39 cellular contexts compared by ENCODE assay signal in the genomic region with DNA sequence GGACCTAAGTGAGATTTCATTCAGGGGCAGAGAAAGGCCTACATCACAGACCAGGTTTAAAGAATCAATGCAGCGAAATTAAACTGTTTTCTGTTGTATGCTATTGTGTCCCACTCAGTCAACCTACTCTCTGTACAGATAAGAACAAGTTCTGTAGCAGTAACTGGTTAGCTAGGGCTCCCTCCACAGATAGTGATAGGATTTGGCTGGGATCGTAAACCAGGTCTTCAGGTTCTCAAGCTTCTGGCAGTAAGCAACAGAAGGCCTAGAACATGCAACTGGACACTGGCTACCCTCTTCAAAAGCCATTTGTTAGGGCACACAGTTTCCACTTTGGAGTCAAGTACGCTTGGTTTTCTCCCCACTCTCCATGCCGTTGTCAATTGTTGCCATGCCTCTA.
"Had no signal": no experiment of that assay in that cellular context is flagged by ENCODE, and none has a peak within 500 bp of the region (broad histone marks: within the 10 kb centered on the region; RNA-seq: fewer than 3 reads in every experiment).

No MANE protein-coding gene starts in this region.

- H3K27ac Mint-ChIP-seq: activated naive CD4-positive, alpha-beta T cell treated with anti-CD3 and anti-CD28 coated beads for 36 hours; activated naive CD4-positive, alpha-beta T cell treated with anti-CD3 and anti-CD28 coated beads, Interleukin-2, amount 10 ng/mL, durations not matched to agents 7 days and 5 days; activated naive CD4-positive, alpha-beta T cell treated with anti-CD3 and anti-CD28 coated beads, Interleukin-2, amount 50 U/mL, for 24 hours; activated naive CD4-positive, alpha-beta T cell treated with anti-CD3 and anti-CD28 coated beads, Interleukin-2, amount 50 U/mL, for 72 hours; activated naive CD8-positive, alpha-beta T cell; activated naive CD8-positive, alpha-beta T cell treated with anti-CD3 and anti-CD28 coated beads for 36 hours; activated naive CD8-positive, alpha-beta T cell treated with anti-CD3 and anti-CD28 coated beads, Interleukin-2, amount 10 ng/mL, durations not matched to agents 7 days and 5 days; activated naive CD8-positive, alpha-beta T cell treated with anti-CD3 and anti-CD28 coated beads, Interleukin-2, amount 50 U/mL, for 24 hours; activated T-cell treated with anti-CD3 and anti-CD28 coated beads, Interleukin-2, amount 50 U/mL, for 24 hours; activated T-cell treated with anti-CD3 and anti-CD28 coated beads, Interleukin-2, amount 50 U/mL, for 72 hours; activated T-helper 1 cell treated with anti-CD3 and anti-CD28 coated beads, Interleukin-12 subunit alpha, Interleukin-12 subunit beta, Interleukin-2, Interleukin-4 antibody, amounts not matched to agents 30 ng/mL and 10 ng/mL and 1 ng/mL, durations not matched to agents 14 hours and 24 hours and 36 hours; activated T-helper 17 cell treated with anti-CD3 and anti-CD28 coated beads, Interleukin-2, amount 50 U/mL, for 72 hours; activated T-helper 2 cell treated with anti-CD3 and anti-CD28 coated beads, Interferon-gamma antibody, Interleukin-2, Interleukin-4, amounts not matched to agents 10 μg/mL and 5 μg/mL and 100 μg/mL, durations not matched to agents 14 hours and 24 hours and 36 hours; brain had no signal

- ATAC-seq: activated naive CD4-positive, alpha-beta T cell treated with anti-CD3 and anti-CD28 coated beads, Interleukin-2, amount 50 U/mL, for 72 hours; activated naive CD8-positive, alpha-beta T cell treated with anti-CD3 and anti-CD28 coated beads, Interleukin-2, amount 50 U/mL, for 24 hours; activated T-cell treated with anti-CD3 and anti-CD28 coated beads, Interleukin-2, amount 50 U/mL, for 4 hours; activated T-cell treated with anti-CD3 and anti-CD28 coated beads, Interleukin-2, amount 50 U/mL, for 72 hours; activated T-helper 17 cell treated with anti-CD3 and anti-CD28 coated beads, Interleukin-2, amount 50 U/mL, for 72 hours had no signal

- DNase-seq: activated effector memory CD4-positive, alpha-beta T cell treated with anti-CD3 and anti-CD28 coated beads, Interleukin-2, amount 50 U/mL, for 16 hours; activated effector memory CD4-positive, alpha-beta T cell treated with Interleukin-2 at 50 U/mL for 16 hours; activated gamma-delta T cell; activated gamma-delta T cell treated with Interleukin-2 at 50 U/mL for 16 hours; activated naive CD4-positive, alpha-beta T cell; activated naive CD4-positive, alpha-beta T cell treated with anti-CD3 and anti-CD28 coated beads for 36 hours; activated naive CD4-positive, alpha-beta T cell treated with anti-CD3 and anti-CD28 coated beads, Interleukin-2, amount 10 ng/mL, durations not matched to agents 7 days and 5 days; activated naive CD4-positive, alpha-beta T cell treated with anti-CD3 and anti-CD28 coated beads, Interleukin-2, amount 50 U/mL, for 16 hours; activated naive CD4-positive, alpha-beta T cell treated with Interleukin-2 at 50 U/mL for 16 hours; activated naive CD8-positive, alpha-beta T cell treated with anti-CD3 and anti-CD28 coated beads for 36 hours; activated naive CD8-positive, alpha-beta T cell treated with anti-CD3 and anti-CD28 coated beads, Interleukin-2, amount 10 ng/mL, durations not matched to agents 7 days and 5 days; activated naive CD8-positive, alpha-beta T cell treated with anti-CD3 and anti-CD28 coated beads, Interleukin-2, amount 50 U/mL, for 24 hours; activated T-cell treated with anti-CD3 and anti-CD28 coated beads, Interleukin-2, amount 50 U/mL, for 1 hour; activated T-cell treated with anti-CD3 and anti-CD28 coated beads, Interleukin-2, amount 50 U/mL, for 24 hours; activated T-cell treated with anti-CD3 and anti-CD28 coated beads, Interleukin-2, amount 50 U/mL, for 4 hours; activated T-cell treated with anti-CD3 and anti-CD28 coated beads, Interleukin-2, amount 50 U/mL, for 48 hours; activated T-cell treated with anti-CD3 and anti-CD28 coated beads, Interleukin-2, amount 50 U/mL, for 72 hours; adrenal gland; amniotic stem cell; amygdala; anterior cingulate cortex; aorta; brain microvascular endothelial cell; caudate nucleus; central memory CD4-positive, alpha-beta T cell; cerebellar nuclear complex had no signal

- H3K27ac ChIP-seq: adrenal gland, ascending aorta, brain microvascular endothelial cell, breast epithelium, cardiac muscle cell had no signal

- H3K9me3 Mint-ChIP-seq: activated naive CD4-positive, alpha-beta T cell treated with anti-CD3 and anti-CD28 coated beads for 36 hours; activated naive CD4-positive, alpha-beta T cell treated with anti-CD3 and anti-CD28 coated beads, Interleukin-2, amount 10 ng/mL, durations not matched to agents 7 days and 5 days; activated naive CD4-positive, alpha-beta T cell treated with anti-CD3 and anti-CD28 coated beads, Interleukin-2, amount 50 U/mL, for 24 hours; activated naive CD4-positive, alpha-beta T cell treated with anti-CD3 and anti-CD28 coated beads, Interleukin-2, amount 50 U/mL, for 72 hours; activated naive CD8-positive, alpha-beta T cell treated with anti-CD3 and anti-CD28 coated beads for 36 hours; activated naive CD8-positive, alpha-beta T cell treated with anti-CD3 and anti-CD28 coated beads, Interleukin-2, amount 50 U/mL, for 24 hours; activated T-cell treated with anti-CD3 and anti-CD28 coated beads, Interleukin-2, amount 50 U/mL, for 24 hours; activated T-cell treated with anti-CD3 and anti-CD28 coated beads, Interleukin-2, amount 50 U/mL, for 4 hours; activated T-cell treated with anti-CD3 and anti-CD28 coated beads, Interleukin-2, amount 50 U/mL, for 72 hours; activated T-helper 1 cell treated with anti-CD3 and anti-CD28 coated beads, Interleukin-12 subunit alpha, Interleukin-12 subunit beta, Interleukin-2, Interleukin-4 antibody, amounts not matched to agents 30 ng/mL and 10 ng/mL and 1 ng/mL, durations not matched to agents 14 hours and 24 hours and 36 hours; activated T-helper 17 cell treated with anti-CD3 and anti-CD28 coated beads, Interleukin-2, amount 50 U/mL, for 72 hours; activated T-helper 2 cell treated with anti-CD3 and anti-CD28 coated beads, Interferon-gamma antibody, Interleukin-2, Interleukin-4, amounts not matched to agents 10 μg/mL and 5 μg/mL and 100 μg/mL, durations not matched to agents 14 hours and 24 hours and 36 hours; central memory CD8-positive, alpha-beta T cell had no signal

- H3K36me3 ChIP-seq: adrenal gland, ascending aorta, brain microvascular endothelial cell, breast epithelium, cardiac muscle cell had no signal

- H3K4me3 ChIP-seq: adrenal gland, ascending aorta, breast epithelium, cardiac muscle cell had no signal

- H3K9me3 ChIP-seq: adrenal gland, ascending aorta, breast epithelium had no signal

- H3K36me3 Mint-ChIP-seq: activated naive CD4-positive, alpha-beta T cell treated with anti-CD3 and anti-CD28 coated beads, Interleukin-2, amount 10 ng/mL, durations not matched to agents 7 days and 5 days; activated naive CD4-positive, alpha-beta T cell treated with anti-CD3 and anti-CD28 coated beads, Interleukin-2, amount 50 U/mL, for 24 hours; activated naive CD4-positive, alpha-beta T cell treated with anti-CD3 and anti-CD28 coated beads, Interleukin-2, amount 50 U/mL, for 72 hours; activated naive CD8-positive, alpha-beta T cell; activated naive CD8-positive, alpha-beta T cell treated with anti-CD3 and anti-CD28 coated beads for 36 hours; activated naive CD8-positive, alpha-beta T cell treated with anti-CD3 and anti-CD28 coated beads, Interleukin-2, amount 10 ng/mL, durations not matched to agents 7 days and 5 days; brain had no signal

- H3K4me1 Mint-ChIP-seq: activated naive CD4-positive, alpha-beta T cell treated with anti-CD3 and anti-CD28 coated beads, Interleukin-2, amount 10 ng/mL, durations not matched to agents 7 days and 5 days; activated naive CD4-positive, alpha-beta T cell treated with anti-CD3 and anti-CD28 coated beads, Interleukin-2, amount 50 U/mL, for 24 hours; activated naive CD8-positive, alpha-beta T cell treated with anti-CD3 and anti-CD28 coated beads for 36 hours; activated naive CD8-positive, alpha-beta T cell treated with anti-CD3 and anti-CD28 coated beads, Interleukin-2, amount 10 ng/mL, durations not matched to agents 7 days and 5 days; activated naive CD8-positive, alpha-beta T cell treated with anti-CD3 and anti-CD28 coated beads, Interleukin-2, amount 50 U/mL, for 24 hours; activated T-helper 17 cell treated with anti-CD3 and anti-CD28 coated beads, Interleukin-2, amount 50 U/mL, for 72 hours; brain; central memory CD8-positive, alpha-beta T cell had no signal

- H3K4me1 ChIP-seq: adrenal gland, ascending aorta, breast epithelium had no signal

- H3K27me3 ChIP-seq: adrenal gland, ascending aorta, brain microvascular endothelial cell, breast epithelium, cardiac muscle cell had no signal

- H3K4me3 Mint-ChIP-seq: activated naive CD4-positive, alpha-beta T cell treated with anti-CD3 and anti-CD28 coated beads for 36 hours; activated naive CD4-positive, alpha-beta T cell treated with anti-CD3 and anti-CD28 coated beads, Interleukin-2, amount 10 ng/mL, durations not matched to agents 7 days and 5 days; activated naive CD4-positive, alpha-beta T cell treated with anti-CD3 and anti-CD28 coated beads, Interleukin-2, amount 50 U/mL, for 24 hours; activated naive CD8-positive, alpha-beta T cell; activated naive CD8-positive, alpha-beta T cell treated with anti-CD3 and anti-CD28 coated beads for 36 hours; activated naive CD8-positive, alpha-beta T cell treated with anti-CD3 and anti-CD28 coated beads, Interleukin-2, amount 10 ng/mL, durations not matched to agents 7 days and 5 days; activated naive CD8-positive, alpha-beta T cell treated with anti-CD3 and anti-CD28 coated beads, Interleukin-2, amount 50 U/mL, for 24 hours; activated T-cell treated with anti-CD3 and anti-CD28 coated beads, Interleukin-2, amount 50 U/mL, for 24 hours; activated T-cell treated with anti-CD3 and anti-CD28 coated beads, Interleukin-2, amount 50 U/mL, for 4 hours; activated T-cell treated with anti-CD3 and anti-CD28 coated beads, Interleukin-2, amount 50 U/mL, for 72 hours; activated T-helper 1 cell treated with anti-CD3 and anti-CD28 coated beads, Interleukin-12 subunit alpha, Interleukin-12 subunit beta, Interleukin-2, Interleukin-4 antibody, amounts not matched to agents 30 ng/mL and 10 ng/mL and 1 ng/mL, durations not matched to agents 14 hours and 24 hours and 36 hours; activated T-helper 17 cell treated with anti-CD3 and anti-CD28 coated beads, Interleukin-2, amount 50 U/mL, for 72 hours; brain; central memory CD8-positive, alpha-beta T cell had no signal

- FAIRE-seq: astrocyte, bronchial epithelial cell had no signal
